Comparison of ENCODE assay signal across 32 cellular contexts in the genomic region with DNA sequence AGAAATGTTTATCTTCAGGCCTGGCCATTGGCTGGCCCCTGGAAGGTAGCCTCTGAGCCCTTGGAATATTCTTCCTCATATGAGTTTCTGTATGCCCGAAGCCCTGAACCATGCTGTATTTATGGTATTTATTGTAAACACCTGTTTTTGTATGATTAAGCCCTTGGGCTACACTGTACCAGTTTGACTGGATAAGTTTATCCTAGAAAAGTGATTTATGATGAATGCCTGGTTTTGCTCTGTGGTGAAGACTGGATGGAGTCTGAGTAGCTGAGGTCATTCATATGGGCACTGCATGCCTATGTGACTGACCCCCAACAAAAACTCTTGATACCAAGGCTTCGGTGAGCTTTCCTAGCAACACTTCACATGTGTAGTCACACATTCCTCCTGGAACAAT.
"Had no signal": no experiment of that assay in that cellular context is flagged by ENCODE, and none has a peak within 500 bp of the region (broad histone marks: within the 10 kb centered on the region; RNA-seq: fewer than 3 reads in every experiment).

No MANE protein-coding gene starts in this region.

- H3K4me3 ChIP-seq: adrenal gland, breast epithelium, cardiac muscle cell, colonic mucosa, esophagus squamous epithelium had no signal

- FAIRE-seq: endometrium, endothelial cell of umbilical vein, frontal cortex had no signal

- H3K4me1 ChIP-seq: adrenal gland, breast epithelium, colonic mucosa, esophagus squamous epithelium had no signal

- H3K36me3 ChIP-seq: adrenal gland, breast epithelium, colonic mucosa, WERI-Rb-1 had no signal

- DNase-seq: activated B cell treated with CpG ODN at 0.5 μM for 24 hours; activated CD4-positive, alpha-beta memory T cell treated with anti-CD3 and anti-CD28 coated beads for 36 hours; activated CD4-positive, alpha-beta T cell treated with anti-CD3 and anti-CD28 coated beads for 36 hours; activated CD4-positive, alpha-beta T cell treated with anti-CD3 and anti-CD28 coated beads, Interleukin-2, amount 10 ng/mL, durations not matched to agents 24 days and 14 days; activated CD8-positive, alpha-beta memory T cell treated with anti-CD3 and anti-CD28 coated beads, Interleukin-2, amount 10 ng/mL, durations not matched to agents 7 days and 5 days; activated CD8-positive, alpha-beta memory T cell treated with anti-CD3 and anti-CD28 coated beads, Interleukin-2, amount 50 U/mL, for 4 hours; activated CD8-positive, alpha-beta T cell treated with anti-CD3 and anti-CD28 coated beads, Interleukin-2, amount 10 ng/mL, durations not matched to agents 7 days and 5 days; activated effector memory CD4-positive, alpha-beta T cell treated with anti-CD3 and anti-CD28 coated beads, Interleukin-2, amount 50 U/mL, for 16 hours; activated naive CD4-positive, alpha-beta T cell treated with anti-CD3 and anti-CD28 coated beads for 36 hours; activated naive CD8-positive, alpha-beta T cell treated with anti-CD3 and anti-CD28 coated beads for 36 hours; activated naive CD8-positive, alpha-beta T cell treated with anti-CD3 and anti-CD28 coated beads, Interleukin-2, amount 50 U/mL, for 24 hours; activated T-cell treated with anti-CD3 and anti-CD28 coated beads, Interleukin-2, amount 50 U/mL, for 1 hour; activated T-cell treated with anti-CD3 and anti-CD28 coated beads, Interleukin-2, amount 50 U/mL, for 48 hours; adrenal gland; amygdala; aorta; central memory CD4-positive, alpha-beta T cell; cerebellar nuclear complex; colonic mucosa; effector CD8-positive, alpha-beta T cell; esophagus squamous epithelium; foreskin fibroblast; T-helper 1 cell; T-helper 17 cell; T1000; WERI-Rb-1 had no signal

- H3K9me3 ChIP-seq: colonic mucosa had no signal

- H3K27ac ChIP-seq: adrenal gland, breast epithelium, cardiac muscle cell, colonic mucosa, epithelial cell of prostate, esophagus squamous epithelium, WERI-Rb-1 had no signal

- H3K27me3 ChIP-seq: adrenal gland, breast epithelium, cardiac muscle cell, colonic mucosa, esophagus squamous epithelium had no signal
